In genomic region chr7:44196450-44196872, GRCh38 we compare ENCODE assay signal across 7 cellular contexts. TPM values are rescaled to one million over a fixed set of nuclear protein-coding genes. Genes with fewer than 3 reads are reported as not detected.
DNase-seq lines count a peak whose midpoint lies in the region; ATAC-seq and TF ChIP-seq lines count a peak whose summit lies in the region.

No MANE protein-coding gene starts in this region.

- peaks cover 11% of the 10 kb centered on the region for H3K27me3 Mint-ChIP-seq in type B pancreatic cell

- 0 out of 2 replicates have a peak, but pooled peaks cover 3% of the 10 kb centered on the region for H3K27me3 ChIP-seq in DOHH2 (ENCODE audit: control insufficient read depth, low read length)
- H3K27me3 ChIP-seq in OCI-LY1 (ENCODE audit: insufficient read depth, low read length): no peaks in the 10 kb centered on the region; the same call in 1 of the 2 replicates
- H3K27me3 ChIP-seq in mammary epithelial cell (ENCODE audit: insufficient read depth, low read length): no peaks in the 10 kb centered on the region

- 33% methylated on average over 3 of the region's 3 CpGs for WGBS in mammary epithelial cell (ENCODE audit: low coverage, missing lambda C conversion rate)

- in situ Hi-C loops in mammary epithelial cell (cut with MboI; ENCODE audit: low sequenced_read_pairs in 2 of 2): no loop called here

- H3K4me1 Mint-ChIP-seq in type B pancreatic cell (ENCODE audit: unreplicated experiment): peaks cover 1% of the 10 kb centered on the region

- ATAC-seq in HG02852 (IDR thresholded peaks at IDR 0.05; ENCODE audit: unreplicated experiment): peak; percentile 44
- ATAC-seq in left lobe of liver: peak; percentile 71

- no peaks in the 10 kb centered on the region for H3K36me3 Mint-ChIP-seq in type B pancreatic cell

- peak overlapping the region; percentile 36 for H3K4me3 Mint-ChIP-seq in type B pancreatic cell

- H3K79me2 ChIP-seq in DOHH2 (ENCODE audit: control insufficient read depth, low read length) (peaks cover 7% of the 10 kb centered on the region), OCI-LY1 (ENCODE audit: insufficient read depth, low read length) (peaks cover 5% of the 10 kb centered on the region), mammary epithelial cell (ENCODE audit: insufficient read depth, low read length) (peaks cover 7% of the 10 kb centered on the region)

- CTCF ChIA-PET in mammary epithelial cell (lab: Charles Lee; ENCODE audit: low non-redundant PET): interaction anchor here (0.5 kb wide), 1 partner anchor 86 kb away, joined by 3 read pairs; no protein-coding TSS in a partner anchor

- no peaks in the 10 kb centered on the region for H3F3A ChIP-seq in DOHH2 (ENCODE audit: control insufficient read depth, insufficient read depth)
- H3F3A ChIP-seq in OCI-LY1 (ENCODE audit: insufficient read depth, low read length): no peaks in the 10 kb centered on the region

- H3K9me2 ChIP-seq in DOHH2 (replicated peaks; ENCODE audit: control insufficient read depth, low read length): no peaks in the 10 kb centered on the region
- no peaks in the 10 kb centered on the region for H3K9me2 ChIP-seq in OCI-LY1 (ENCODE audit: low read depth, low read length)

- H2AFZ ChIP-seq in OCI-LY1 (ENCODE audit: low read length) (no peak overlapping the region), mammary epithelial cell (ENCODE audit: low read depth, low read length) (peak overlapping the region; percentile 55)

- peaks cover 10% of the 10 kb centered on the region for H3K4me1 ChIP-seq in DOHH2 (ENCODE audit: control insufficient read depth, low read length)
- H3K4me1 ChIP-seq in OCI-LY1 (ENCODE audit: insufficient read depth, low read length, severe bottlenecking): peaks cover 2% of the 10 kb centered on the region
- peaks cover 3% of the 10 kb centered on the region for H3K4me1 ChIP-seq in mammary epithelial cell (ENCODE audit: insufficient read depth, low read length)

- peak overlapping the region; percentile 0; the same call in 1 of the 2 replicates for H3K4me2 ChIP-seq in DOHH2 (ENCODE audit: low read length)
- H3K4me2 ChIP-seq in OCI-LY1 (ENCODE audit: low read length): no peak overlapping the region
- no peak overlapping the region for H3K4me2 ChIP-seq in mammary epithelial cell (ENCODE audit: insufficient read depth, low read depth, low read length)

- TF ChIP-seq CTCF in DOHH2 (IDR thresholded peaks at IDR 0.05; ENCODE audit: low read depth, low read length, poor library complexity, severe bottlenecking) (peak; percentile 95), OCI-LY1 (IDR thresholded peaks at IDR 0.05; ENCODE audit: low read length) (peak; percentile 91), mammary epithelial cell (conservative IDR thresholded peaks at IDR 0.05 in 1 of 2, IDR thresholded peaks at IDR 0.05 in 1 of 2; ENCODE audit: extremely low read depth in 1 of 2, insufficient read depth in 1 of 2, low read depth in 1 of 2, low read length in 2 of 2) (peak; percentile 75 to 76), type B pancreatic cell (conservative IDR thresholded peaks at IDR 0.05) (peak; percentile 75)

- DNase-seq in mammary epithelial cell (no peak), left lobe of liver (ENCODE audit: low spot score) (no peak), type B pancreatic cell (ENCODE audit: extremely low spot score, unreplicated experiment) (no peak), putamen (ENCODE audit: low spot score) (no peak)

- no TSS peak for BruUV-seq in mammary epithelial cell (replicated peaks; lab: Mats Ljungman, UMichigan)

- H3K27ac ChIP-seq in DOHH2 (ENCODE audit: low read depth, low read length) (no peak overlapping the region), OCI-LY1 (ENCODE audit: low read depth, low read length, poor library complexity, severe bottlenecking) (no peak overlapping the region), mammary epithelial cell (ENCODE audit: insufficient read depth, low read depth, low read length) (no peak overlapping the region)

- no peaks in the 10 kb centered on the region for H3K9me3 Mint-ChIP-seq in type B pancreatic cell

- H3K36me3 ChIP-seq in DOHH2 (ENCODE audit: control insufficient read depth, low read length) (no peaks in the 10 kb centered on the region), OCI-LY1 (ENCODE audit: insufficient read depth, low read length) (no peaks in the 10 kb centered on the region; the same call in 1 of the 2 replicates), mammary epithelial cell (ENCODE audit: insufficient read depth, low read length) (no peaks in the 10 kb centered on the region)

- H4K20me1 ChIP-seq in DOHH2 (ENCODE audit: control insufficient read depth, insufficient read depth, low read depth, low read length) (no peaks in the 10 kb centered on the region), OCI-LY1 (ENCODE audit: insufficient read depth, low read length) (no peaks in the 10 kb centered on the region), mammary epithelial cell (ENCODE audit: insufficient read depth, low read length) (no peaks in the 10 kb centered on the region)

- dilution Hi-C loops in mammary epithelial cell (cut with HindIII; ENCODE audit: low sequenced_read_pairs): no loop called here

- no peak overlapping the region for H3K9ac ChIP-seq in OCI-LY1 (ENCODE audit: low read length)
- H3K9ac ChIP-seq in mammary epithelial cell (ENCODE audit: insufficient read depth, low read length): no peak overlapping the region

- no peak overlapping the region for H3K4me3 ChIP-seq in DOHH2 (ENCODE audit: low read length)
- no peak overlapping the region for H3K4me3 ChIP-seq in OCI-LY1 (ENCODE audit: low read depth, low read length, poor library complexity, severe bottlenecking)
- no peak overlapping the region for H3K4me3 ChIP-seq in mammary epithelial cell (replicated peaks in 1 of 3; ENCODE audit: insufficient read depth in 1 of 3, low read depth in 2 of 3, low read length in 3 of 3)

- peak overlapping the region; percentile 59 for H3K27ac Mint-ChIP-seq in type B pancreatic cell

- intact Hi-C loops in mammary epithelial cell (cut with micrococcal nuclease): loop anchor here (1.0 to 2.0 kb wide), 3 partner anchors 65 to 124 kb away; partner anchors contain the start of gene POLD2

- H3K9me3 ChIP-seq in DOHH2 (ENCODE audit: control insufficient read depth, insufficient read depth, low read length) (no peaks in the 10 kb centered on the region), OCI-LY1 (ENCODE audit: low read length) (no peaks in the 10 kb centered on the region), mammary epithelial cell (replicated peaks; ENCODE audit: insufficient read depth, low read length) (no peaks in the 10 kb centered on the region)

RNA-seq across cellular contexts. Expression of gene YKT6, which starts 4.3 kb away (rescaled TPM):
- 100 to 1,000 TPM; 105 to 133 TPM for total RNA-seq in mammary epithelial cell
- polyA plus RNA-seq in mammary epithelial cell: 105 TPM
- 218 TPM for polyA minus RNA-seq in mammary epithelial cell
- total RNA-seq in left lobe of liver: 19.9 TPM
- 82.4 and 97.4 TPM in 2 replicates for total RNA-seq in type B pancreatic cell (ENCODE audit: low replicate concordance)

RNA-seq across cellular contexts. Expression of gene GCK, which starts 7.2 kb away (rescaled TPM):
- not detected for total RNA-seq in mammary epithelial cell
- not detected for polyA plus RNA-seq in mammary epithelial cell
- polyA minus RNA-seq in mammary epithelial cell: not detected
- total RNA-seq in left lobe of liver: 1.7 TPM
- total RNA-seq in type B pancreatic cell (ENCODE audit: low replicate concordance): 5.6 and 6.7 TPM in 2 replicates

RNA-seq across cellular contexts. Expression of gene MYL7, which starts 55.3 kb away (rescaled TPM):
- total RNA-seq in mammary epithelial cell: 10 to 100 TPM in 1 of 2 donors, under 1 TPM in 1; 0.82 to 31.0 TPM
- 0.11 TPM for polyA plus RNA-seq in mammary epithelial cell
- not detected for polyA minus RNA-seq in mammary epithelial cell
- not detected for total RNA-seq in left lobe of liver
- total RNA-seq in type B pancreatic cell (ENCODE audit: low replicate concordance): 1.6 and 2.5 TPM in 2 replicates
